ENCODE assay signal across 9 cellular contexts in genomic region chr1:100353988-100354387, GRCh38. TPM values are rescaled to one million over a fixed set of nuclear protein-coding genes. Genes with fewer than 3 reads are reported as not detected.
DNase-seq lines count a peak whose midpoint lies in the region; ATAC-seq, FAIRE-seq and TF ChIP-seq lines count a peak whose summit lies in the region.
"Had no signal": no experiment of that assay in that cellular context is flagged by ENCODE, and none has a peak within 500 bp of the region (broad histone marks: within the 10 kb centered on the region; RNA-seq: fewer than 3 reads in every experiment).

No MANE protein-coding gene starts in this region.

- no peak overlapping the region for H2AFZ ChIP-seq in astrocyte (ENCODE audit: low read depth, low read length)

- H3K27me3 ChIP-seq in HUES6 (ENCODE audit: control insufficient read depth, insufficient read depth, low read length) (no peaks in the 10 kb centered on the region), astrocyte (ENCODE audit: insufficient read depth, low read length) (no peaks in the 10 kb centered on the region)

- H3K4me1 Mint-ChIP-seq in astrocyte (ENCODE audit: low read depth, unreplicated experiment) (peaks cover 19% of the 10 kb centered on the region), mesothelial cell of epicardium (peaks cover 49% of the 10 kb centered on the region)

- H3K27ac Mint-ChIP-seq in astrocyte (ENCODE audit: unreplicated experiment) (peak overlapping the region; percentile 68), mesothelial cell of epicardium (peak overlapping the region; percentile 85)

- no peaks in the 10 kb centered on the region for H3K9me3 ChIP-seq in HUES6 (ENCODE audit: control insufficient read depth, insufficient read depth, low read depth, low read length)
- no peaks in the 10 kb centered on the region for H3K9me3 ChIP-seq in astrocyte (ENCODE audit: insufficient read depth, low read depth, low read length)

- H3K27me3 Mint-ChIP-seq in astrocyte (ENCODE audit: low read depth, unreplicated experiment) (no peaks in the 10 kb centered on the region), mesothelial cell of epicardium (ENCODE audit: low read depth) (no peaks in the 10 kb centered on the region)

- no peak for ATAC-seq in GM18502 (IDR thresholded peaks at IDR 0.05; ENCODE audit: poor library complexity, unreplicated experiment)

- H3K4me3 ChIP-seq in HUES6 (ENCODE audit: low read depth, low read length): peak overlapping the region; percentile 91
- H3K4me3 ChIP-seq in astrocyte (ENCODE audit: insufficient read depth, low read depth, low read length): peak overlapping the region; percentile 72

- H3K27ac ChIP-seq in HUES6 (ENCODE audit: low read depth, low read length) (no peak overlapping the region), astrocyte (ENCODE audit: low read depth, low read length) (no peak overlapping the region)

- peak overlapping the region; percentile 96 for H3K4me2 ChIP-seq in astrocyte (ENCODE audit: low read length)

- peak overlapping the region; percentile 95 for H3K4me3 Mint-ChIP-seq in astrocyte (ENCODE audit: unreplicated experiment)
- peak overlapping the region; percentile 82 for H3K4me3 Mint-ChIP-seq in mesothelial cell of epicardium

- H3K9me3 Mint-ChIP-seq in astrocyte (ENCODE audit: unreplicated experiment) (no peaks in the 10 kb centered on the region), mesothelial cell of epicardium (no peaks in the 10 kb centered on the region)

- peaks cover 5% of the 10 kb centered on the region for H3K79me2 ChIP-seq in astrocyte (ENCODE audit: insufficient read depth, low read length)

- peaks cover 17% of the 10 kb centered on the region for H3K4me1 ChIP-seq in HUES6 (ENCODE audit: control insufficient read depth, insufficient read depth, low read length)
- H3K4me1 ChIP-seq in astrocyte (ENCODE audit: insufficient read depth, low read length): peaks cover 19% of the 10 kb centered on the region

- TF ChIP-seq CTCF in astrocyte (IDR thresholded peaks at IDR 0.05; ENCODE audit: insufficient read depth, low read depth, low read length): no peak
- no peak for TF ChIP-seq CTCF in mesothelial cell of epicardium (IDR thresholded peaks at IDR 0.05; ENCODE audit: unreplicated experiment)
- TF ChIP-seq CTCF in GM20000 (IDR thresholded peaks at IDR 0.05; ENCODE audit: extremely low read depth, missing control alignments): no peak

- peaks cover 5% of the 10 kb centered on the region for H3K36me3 Mint-ChIP-seq in astrocyte (ENCODE audit: low read depth, unreplicated experiment)
- H3K36me3 Mint-ChIP-seq in mesothelial cell of epicardium: no peaks in the 10 kb centered on the region

- peaks cover 11% of the 10 kb centered on the region for H4K20me1 ChIP-seq in astrocyte (ENCODE audit: insufficient read depth, low read length)

- peaks cover 8% of the 10 kb centered on the region for H3K36me3 ChIP-seq in HUES6 (ENCODE audit: control insufficient read depth, insufficient read depth, low read length)
- H3K36me3 ChIP-seq in astrocyte (ENCODE audit: insufficient read depth, low read length): no peaks in the 10 kb centered on the region

- intact Hi-C loops in posterior vena cava (cut with DNase I): no loop called here

- DNase-seq in AG20443 (ENCODE audit: low spot score) (peak; percentile 60), astrocyte (ENCODE audit: low read depth) (peak; percentile 31), mesothelial cell of epicardium (ENCODE audit: low spot score in 2 of 2, unreplicated experiment in 2 of 2) (no peak), GM20000 (ENCODE audit: low spot score) (no peak), posterior vena cava (ENCODE audit: low spot score) (no peak)
- DNase-seq in stimulated activated naive CD4-positive, alpha-beta T cell treated with Interleukin-2 at 50 U/mL for 16 hours (lab: John Stamatoyannopoulos, UW): no peak

- H3K9ac ChIP-seq in HUES6 (ENCODE audit: low read length) (no peak overlapping the region), astrocyte (ENCODE audit: low read length) (no peak overlapping the region)

- FAIRE-seq in astrocyte (lab: Jason Lieb, UNC): peak; percentile 78
- FAIRE-seq: islet of Langerhans had no signal

RNA-seq across cellular contexts. Expression of gene CDC14A, which starts 1.7 kb away (rescaled TPM):
- total RNA-seq in astrocyte (4.9 and 6.3 TPM in 2 replicates), mesothelial cell of epicardium (19.5 to 21.4 TPM (median 20.1 TPM) in 3 replicates), posterior vena cava (1 to 10 TPM; 6.5 to 7.5 TPM)

Comparison
In these comparisons a context has a peak if more than half of its experiments do, and no peak if none do; other contexts are left out.
1. DNase-seq: peak in AG20443 (single experiment) and astrocyte (single experiment); none in mesothelial cell of epicardium (0 of 2), GM20000 (single experiment), stimulated activated naive CD4-positive, alpha-beta T cell treated with Interleukin-2 at 50 U/mL for 16 hours (single experiment) and posterior vena cava (single experiment).